In the genomic region with DNA sequence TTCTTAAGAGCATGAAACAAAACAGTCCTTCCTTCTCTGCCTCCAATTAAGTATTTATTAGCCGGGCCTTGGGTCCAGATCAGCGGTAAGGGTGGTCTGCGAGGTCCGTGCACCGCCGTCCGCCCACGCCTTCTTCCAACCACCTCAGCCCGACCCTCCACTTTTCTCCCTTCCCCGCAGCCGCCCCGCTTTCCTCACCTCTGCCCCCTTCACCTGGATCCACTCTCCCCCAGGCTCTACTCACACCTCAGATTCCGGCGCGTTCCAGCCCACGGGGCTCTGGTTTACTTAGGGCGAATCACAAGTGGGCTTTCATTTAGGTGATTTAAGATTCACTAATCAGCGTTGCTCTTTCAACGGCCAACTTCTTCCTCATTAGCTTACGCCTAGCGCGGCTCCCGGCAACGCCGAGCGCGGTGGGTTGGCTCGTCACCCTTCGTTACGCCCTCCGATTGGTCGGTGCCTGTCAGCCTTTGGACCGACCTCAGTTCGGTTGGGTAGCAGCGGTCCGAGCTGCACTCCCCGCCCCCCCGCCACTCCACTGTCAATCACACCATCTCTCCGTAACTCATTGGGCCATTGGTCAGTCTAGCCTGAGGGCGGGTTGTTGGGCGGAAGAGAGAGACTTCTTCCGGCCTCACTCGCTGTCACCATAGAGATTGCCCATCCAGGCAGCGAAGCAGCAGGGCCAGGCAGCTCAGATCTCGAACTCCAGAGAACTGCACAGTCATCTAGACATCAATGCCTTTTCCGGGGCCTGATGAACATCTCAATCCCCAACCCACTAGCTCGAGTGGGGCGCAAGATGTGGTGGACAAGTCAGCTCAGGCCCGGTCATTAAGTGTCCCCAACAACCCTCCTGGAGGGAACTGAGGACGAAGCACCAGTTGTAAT, we compare ENCODE assay signal across 8 cellular contexts. TPM values are rescaled to one million over a fixed set of nuclear protein-coding genes. Genes with fewer than 3 reads are reported as not detected.
DNase-seq lines count a peak whose midpoint lies in the region; ATAC-seq and TF ChIP-seq lines count a peak whose summit lies in the region.

A gene (minus strand): TSS at position 286 of the 894 bp plus-strand sequence. CDS start 9,385 bp downstream, outside the sequence.

- peak within 1 kb of the TSS; percentile 47; the same call in 1 of the 2 replicates for H3K14ac ChIP-seq in H9 (ENCODE audit: insufficient read depth, low read length)

- H3K36me3 Mint-ChIP-seq in H9 (ENCODE audit: insufficient read depth in 1 of 3, low read depth in 3 of 3) = peaks cover 8 to 25% (median 8%) of the 10 kb centered on the region in 3 experiments
- no peaks in the 10 kb centered on the region for H3K36me3 Mint-ChIP-seq in natural killer cell treated with Interleukin-12 subunit alpha and Interleukin-12 subunit beta and Interleukin-15 and Interleukin-18, amount 100 ng/mL, for 72 hours

- no peaks in the 10 kb centered on the region for H3K4me1 ChIP-seq in H9 (ENCODE audit: insufficient read depth, low read length)

- H2BK20ac ChIP-seq in H9 (ENCODE audit: low read depth, low read length, poor library complexity, severe bottlenecking) = no peak within 1 kb of the TSS

- no peak within 1 kb of the TSS for H2AFZ ChIP-seq in H9 (ENCODE audit: low read length)

- no peak within 1 kb of the TSS for H2BK120ac ChIP-seq in H9 (ENCODE audit: low read depth, low read length, poor library complexity, severe bottlenecking)

- no peak within 1 kb of the TSS for H4K91ac ChIP-seq in H9 (ENCODE audit: insufficient read length, low read depth, low read length)

- H3K27me3 ChIP-seq in H9 (ENCODE audit: insufficient read depth, low read length) (no peaks in the 10 kb centered on the region), MG63 (no peaks in the 10 kb centered on the region)

- H3K36me3 ChIP-seq in MG63 = no peaks in the 10 kb centered on the region

- TF ChIP-seq CTCF in H9 (conservative IDR thresholded peaks at IDR 0.05) = no peak
- no peak for TF ChIP-seq CTCF in fibroblast of pulmonary artery (IDR thresholded peaks at IDR 0.05; ENCODE audit: low read length, missing control alignments)

- no peaks in the 10 kb centered on the region for H3K79me2 ChIP-seq in H9 (ENCODE audit: insufficient read depth, low read length)

- no peak within 1 kb of the TSS for H2AK5ac ChIP-seq in H9 (ENCODE audit: insufficient read length, low read length)

- H3K4me1 Mint-ChIP-seq in H9 = peaks cover 8 to 16% of the 10 kb centered on the region in 2 experiments
- peaks cover 19 to 21% of the 10 kb centered on the region in 2 donors for H3K4me1 Mint-ChIP-seq in natural killer cell treated with Interleukin-12 subunit alpha and Interleukin-12 subunit beta and Interleukin-15 and Interleukin-18, amount 100 ng/mL, for 72 hours (ENCODE audit: low read depth in 2 of 2)

- H3T11ph ChIP-seq in H9 (ENCODE audit: low read length) = no peak within 1 kb of the TSS

- H4K5ac ChIP-seq in H9 (ENCODE audit: insufficient read length, low read depth, low read length) = no peak within 1 kb of the TSS

- H4K8ac ChIP-seq in H9 (replicated peaks; ENCODE audit: insufficient read length, low read depth, low read length) = no peak within 1 kb of the TSS

- DNase-seq in ELR (ENCODE audit: low read depth) = peak; percentile 98
- DNase-seq in H9 = peak; percentile 100
- DNase-seq in MG63 = peak; percentile 99
- DNase-seq in SHP77 treated with DMSO at 0.1 percent for 48 hours (lab: John Stamatoyannopoulos, UW) = peak; percentile 93
- peak; percentile 98 for DNase-seq in activated effector memory CD4-positive, alpha-beta T cell treated with anti-CD3 and anti-CD28 coated beads, Interleukin-2, amount 50 U/mL, for 16 hours
- peak; percentile 100 for DNase-seq in fibroblast of pulmonary artery (ENCODE audit: low read depth)
- peak; percentile 98 for DNase-seq in natural killer cell treated with Interleukin-12 subunit alpha and Interleukin-12 subunit beta and Interleukin-15 and Interleukin-18, amount 100 ng/mL, for 72 hours (ENCODE audit: low spot score)
- peak; percentile 95 for DNase-seq in stimulated activated naive CD8-positive, alpha-beta T cell treated with anti-CD3 and anti-CD28 coated beads, Interleukin-15, Interleukin-2, amounts not matched to agents 100 U/mL and 50 U/mL, for 24 hours

- no peak within 1 kb of the TSS for H3K4ac ChIP-seq in H9 (ENCODE audit: low read depth, low read length)

- H3K4me2 ChIP-seq in H9 (ENCODE audit: insufficient read depth, insufficient read length, low read length) = peak within 1 kb of the TSS; percentile 81

- no peak within 1 kb of the TSS for H3K23ac ChIP-seq in H9 (ENCODE audit: insufficient read length, low read depth, low read length)

- no CpG with 5 or more reads among the region's 50 CpGs for WGBS in H9 (ENCODE audit: extremely low coverage, insufficient read length, low lambda C conversion rate)

- no peaks in the 10 kb centered on the region for H3K79me1 ChIP-seq in H9 (ENCODE audit: insufficient read depth, low read depth, low read length, poor library complexity, severe bottlenecking)

- no peak within 1 kb of the TSS for H3K18ac ChIP-seq in H9 (ENCODE audit: insufficient read length, low read depth, low read length)

- no peaks in the 10 kb centered on the region for H3K9me3 ChIP-seq in H9 (ENCODE audit: control insufficient read depth, low read depth, low read length)
- H3K9me3 ChIP-seq in MG63 = no peaks in the 10 kb centered on the region

- H3K4me3 ChIP-seq in MG63 (peak within 1 kb of the TSS; percentile 97), fibroblast of pulmonary artery (replicated peaks; ENCODE audit: low read depth, low read length) (peak within 1 kb of the TSS; percentile 87)

- H2BK5ac ChIP-seq in H9 (ENCODE audit: insufficient read length, low read length) = no peak within 1 kb of the TSS

- peak within 1 kb of the TSS; percentile 76 for H3K9ac ChIP-seq in H9 (ENCODE audit: extremely low read depth, insufficient read length, low read length)

- H3K23me2 ChIP-seq in H9 (ENCODE audit: insufficient read length, low read depth, low read length, poor library complexity, severe bottlenecking) = peaks cover 3% of the 10 kb centered on the region

- no peak within 1 kb of the TSS for H3K56ac ChIP-seq in H9 (ENCODE audit: insufficient read length, low read depth, low read length)

- peak within 1 kb of the TSS; percentile 93 to 98 (median 95) for H3K27ac Mint-ChIP-seq in H9
- H3K27ac Mint-ChIP-seq in natural killer cell treated with Interleukin-12 subunit alpha and Interleukin-12 subunit beta and Interleukin-15 and Interleukin-18, amount 100 ng/mL, for 72 hours = peak within 1 kb of the TSS; percentile 95 to 96

- H2BK15ac ChIP-seq in H9 (ENCODE audit: low read depth, low read length) = no peak within 1 kb of the TSS

- H3K27me3 Mint-ChIP-seq in H9 (ENCODE audit: low read depth) = peaks cover 12% of the 10 kb centered on the region
- peaks cover under 1 to 2% of the 10 kb centered on the region in 2 donors for H3K27me3 Mint-ChIP-seq in natural killer cell treated with Interleukin-12 subunit alpha and Interleukin-12 subunit beta and Interleukin-15 and Interleukin-18, amount 100 ng/mL, for 72 hours

- peak; percentile 98 to 100 for ATAC-seq in natural killer cell treated with Interleukin-12 subunit alpha and Interleukin-12 subunit beta and Interleukin-15 and Interleukin-18, amount 100 ng/mL, for 72 hours
- peak; percentile 99 for ATAC-seq in stimulated activated naive CD8-positive, alpha-beta T cell treated with anti-CD3 and anti-CD28 coated beads, Interleukin-15, Interleukin-2, amounts not matched to agents 100 U/mL and 50 U/mL, for 24 hours

- H3K4me3 Mint-ChIP-seq in H9 = peak within 1 kb of the TSS; percentile 90 to 100
- H3K4me3 Mint-ChIP-seq in natural killer cell treated with Interleukin-12 subunit alpha and Interleukin-12 subunit beta and Interleukin-15 and Interleukin-18, amount 100 ng/mL, for 72 hours = peak within 1 kb of the TSS; percentile 98

- no peak within 1 kb of the TSS for H3K27ac ChIP-seq in H9 (ENCODE audit: insufficient read length, low read depth, low read length)

- peaks cover 8 to 9% of the 10 kb centered on the region in 2 experiments for H3K9me3 Mint-ChIP-seq in H9
- H3K9me3 Mint-ChIP-seq in natural killer cell treated with Interleukin-12 subunit alpha and Interleukin-12 subunit beta and Interleukin-15 and Interleukin-18, amount 100 ng/mL, for 72 hours = peaks cover 4% of the 10 kb centered on the region

- no peak within 1 kb of the TSS for H2BK12ac ChIP-seq in H9 (ENCODE audit: insufficient read length, low read depth, low read length)

- no peaks in the 10 kb centered on the region for H4K20me1 ChIP-seq in H9 (ENCODE audit: control insufficient read depth, insufficient read depth, insufficient read length)

RNA-seq across cellular contexts. Expression of the gene that starts here (rescaled TPM):
- 14.3 and 15.2 TPM in 2 replicates for total RNA-seq in H9 (2021)
- 27.7 and 31.6 TPM in 2 replicates for total RNA-seq in MG63 (2014; rRNA removed; shearing (Covaris generic); ENCODE audit: low replicate concordance)
- 10 to 100 TPM; 14.2 to 19.7 TPM for total RNA-seq in natural killer cell treated with Interleukin-12 subunit alpha and Interleukin-12 subunit beta and Interleukin-15 and Interleukin-18, amount 100 ng/mL, for 72 hours
